ENCODE assay signal across 17 cellular contexts in the genomic region with DNA sequence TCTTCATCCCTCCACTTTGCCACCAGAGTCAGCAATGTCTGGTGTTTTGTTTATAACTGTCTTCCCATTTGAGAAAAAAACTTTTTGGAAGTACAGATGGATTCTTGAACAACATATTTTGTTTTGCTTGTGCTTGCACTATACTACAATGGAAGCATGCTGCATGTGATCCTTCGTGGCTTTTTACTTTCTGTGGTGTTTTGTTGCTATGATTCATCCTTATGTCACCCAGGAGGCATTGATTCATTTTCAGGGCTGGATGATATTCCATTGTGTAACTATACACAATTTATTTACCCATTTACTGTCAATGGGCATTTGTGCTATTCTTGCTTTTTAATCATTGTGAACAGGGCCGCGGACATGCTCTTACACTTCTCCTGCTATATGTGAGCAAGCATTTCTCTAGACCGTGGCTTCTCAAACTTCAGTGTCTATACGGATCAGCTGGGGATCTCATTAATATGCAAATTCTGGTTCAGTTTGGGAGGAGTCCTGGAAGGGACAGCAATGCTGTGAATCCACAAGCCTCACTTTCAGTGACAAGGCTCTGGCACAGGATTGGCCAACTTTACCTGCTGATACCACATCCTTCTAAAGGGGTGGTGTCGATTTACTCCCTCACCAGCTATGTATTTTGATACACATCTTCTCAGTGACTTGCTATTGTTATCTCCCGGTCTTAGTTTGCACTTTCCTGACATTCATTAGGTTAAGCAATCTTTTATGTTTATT.
A peak's percentile ranks its signal among the peaks of the same experiment; 100 is the strongest.
DNase-seq lines count a peak whose midpoint lies in the region; TF ChIP-seq lines count a peak whose summit lies in the region.
"Had no signal": no experiment of that assay in that cellular context is flagged by ENCODE, and none has a peak within 500 bp of the region (broad histone marks: within the 10 kb centered on the region; RNA-seq: fewer than 3 reads in every experiment).

No MANE protein-coding gene starts in this region.

- DNase-seq in ELR (ENCODE audit: low read depth) (peak; percentile 84), M059J (ENCODE audit: low read depth) (peak; percentile 61), choroid plexus epithelial cell (ENCODE audit: low read depth) (peak; percentile 12), kidney epithelial cell (ENCODE audit: low read depth) (peak; percentile 1), NOMO-1 treated with dmso at 0.1 percent for 144 hours (lab: John Stamatoyannopoulos, UW; ENCODE audit: unreplicated experiment) (no peak), hypothalamus (lab: John Stamatoyannopoulos, UW) (no peak), Peyer's patch (no peak), GDM1 (lab: John Stamatoyannopoulos, UW) (no peak)
- DNase-seq: activated CD8-positive, alpha-beta T cell treated with anti-CD3 and anti-CD28 coated beads, Interleukin-2, amount 10 ng/mL, durations not matched to agents 7 days and 5 days; cortex of kidney; glutamatergic neuron; NCI-H1048; NCI-H446; occipital lobe; SHP77; small intestine had no signal

- no peak overlapping the region for H3K27ac ChIP-seq in Peyer's patch

- H3K36me3 ChIP-seq in kidney epithelial cell (ENCODE audit: control insufficient read depth, insufficient read depth, low read length), result no peaks in the 10 kb centered on the region
- H3K36me3 ChIP-seq in Peyer's patch, result no peaks in the 10 kb centered on the region

- no peaks in the 10 kb centered on the region for H3K4me1 ChIP-seq in Peyer's patch

- H3K9me3 ChIP-seq in Peyer's patch, result no peaks in the 10 kb centered on the region

- H3K4me3 ChIP-seq in choroid plexus epithelial cell (ENCODE audit: low read depth, low read length), result no peak overlapping the region
- no peak overlapping the region for H3K4me3 ChIP-seq in kidney epithelial cell (ENCODE audit: low read depth, low read length)
- H3K4me3 ChIP-seq in Peyer's patch, result no peak overlapping the region
- H3K4me3 ChIP-seq: lung had no signal

- H3K27me3 ChIP-seq in kidney epithelial cell (ENCODE audit: control insufficient read depth, insufficient read depth, low read length) (no peaks in the 10 kb centered on the region), Peyer's patch (no peaks in the 10 kb centered on the region)

- TF ChIP-seq CTCF in choroid plexus epithelial cell (conservative IDR thresholded peaks at IDR 0.05; ENCODE audit: low read depth, low read length) (no peak), kidney epithelial cell (IDR thresholded peaks at IDR 0.05; ENCODE audit: insufficient read depth, low read length, poor library complexity, severe bottlenecking) (no peak), Peyer's patch (IDR thresholded peaks at IDR 0.05) (no peak)

- no peak for TF ChIP-seq POLR2A in Peyer's patch (IDR thresholded peaks at IDR 0.05)

Comparison
In these comparisons a context has a peak if more than half of its experiments do, and no peak if none do; other contexts are left out.
1. DNase-seq: peak in ELR (single experiment), M059J (single experiment), choroid plexus epithelial cell (single experiment) and kidney epithelial cell (single experiment); none in NOMO-1 treated with dmso at 0.1 percent for 144 hours (single experiment), hypothalamus (0 of 51), Peyer's patch (0 of 3) and GDM1 (single experiment).